ENCODE assay signal across 8 cellular contexts in genomic region chr22:37658133-37659065, GRCh38. TPM values are rescaled to one million over a fixed set of nuclear protein-coding genes. Genes with fewer than 3 reads are reported as not detected.
DNase-seq lines count a peak whose midpoint lies in the region; ATAC-seq and TF ChIP-seq lines count a peak whose summit lies in the region.

A gene with protein sequence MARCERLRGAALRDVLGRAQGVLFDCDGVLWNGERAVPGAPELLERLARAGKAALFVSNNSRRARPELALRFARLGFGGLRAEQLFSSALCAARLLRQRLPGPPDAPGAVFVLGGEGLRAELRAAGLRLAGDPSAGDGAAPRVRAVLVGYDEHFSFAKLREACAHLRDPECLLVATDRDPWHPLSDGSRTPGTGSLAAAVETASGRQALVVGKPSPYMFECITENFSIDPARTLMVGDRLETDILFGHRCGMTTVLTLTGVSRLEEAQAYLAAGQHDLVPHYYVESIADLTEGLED (plus strand): TSS chr22:37658723. CDS start chr22:37658783, 60 bp downstream.

- peak within 1 kb of the TSS; percentile 89 for H3K27ac Mint-ChIP-seq in activated T-helper 2 cell treated with anti-CD3 and anti-CD28 coated beads, Interferon-gamma antibody, Interleukin-2, Interleukin-4, amounts not matched to agents 10 μg/mL and 5 μg/mL and 100 μg/mL, durations not matched to agents 14 hours and 24 hours and 36 hours
- H3K27ac Mint-ChIP-seq in natural killer cell: peak within 1 kb of the TSS; percentile 92 to 95

- peaks cover 22% of the 10 kb centered on the region for H3K36me3 Mint-ChIP-seq in activated T-helper 2 cell treated with anti-CD3 and anti-CD28 coated beads, Interferon-gamma antibody, Interleukin-2, Interleukin-4, amounts not matched to agents 10 μg/mL and 5 μg/mL and 100 μg/mL, durations not matched to agents 14 hours and 24 hours and 36 hours (ENCODE audit: low read depth)
- H3K36me3 Mint-ChIP-seq in natural killer cell: no peaks in the 10 kb centered on the region

- TF ChIP-seq CTCF in RWPE2 (IDR thresholded peaks at IDR 0.05; ENCODE audit: poor library complexity, severe bottlenecking): no peak
- TF ChIP-seq CTCF in natural killer cell (IDR thresholded peaks at IDR 0.05): no peak

- ATAC-seq in RWPE2 (ENCODE audit: low read depth): peak; percentile 97
- peak; percentile 87 to 97 (median 89) for ATAC-seq in natural killer cell

- H3K4me1 Mint-ChIP-seq in activated T-helper 2 cell treated with anti-CD3 and anti-CD28 coated beads, Interferon-gamma antibody, Interleukin-2, Interleukin-4, amounts not matched to agents 10 μg/mL and 5 μg/mL and 100 μg/mL, durations not matched to agents 14 hours and 24 hours and 36 hours (ENCODE audit: low read depth): peaks cover 29% of the 10 kb centered on the region
- H3K4me1 Mint-ChIP-seq in natural killer cell: peaks cover 37 to 47% of the 10 kb centered on the region in 2 donors

- peak within 1 kb of the TSS; percentile 37 for H3K27ac ChIP-seq in RWPE2 (ENCODE audit: poor library complexity, severe bottlenecking)

- H3K27me3 Mint-ChIP-seq in activated T-helper 2 cell treated with anti-CD3 and anti-CD28 coated beads, Interferon-gamma antibody, Interleukin-2, Interleukin-4, amounts not matched to agents 10 μg/mL and 5 μg/mL and 100 μg/mL, durations not matched to agents 14 hours and 24 hours and 36 hours (ENCODE audit: low read depth): no peaks in the 10 kb centered on the region
- no peaks in the 10 kb centered on the region for H3K27me3 Mint-ChIP-seq in natural killer cell (ENCODE audit: low read depth in 2 of 2)

- no peaks in the 10 kb centered on the region for H3K9me3 ChIP-seq in RWPE2 (ENCODE audit: severe bottlenecking)

- DNase-seq in EH (ENCODE audit: low read depth) (peak; percentile 100), H4 (ENCODE audit: low spot score) (peak; percentile 98), LoVo (ENCODE audit: low spot score) (peak; percentile 99), RWPE2 (ENCODE audit: low spot score) (peak; percentile 98), fibroblast of peridontal ligament (ENCODE audit: extremely low read depth) (peak; percentile 100), natural killer cell (peak; percentile 97)
- peak; percentile 98 for DNase-seq in activated T-helper 2 cell treated with anti-CD3 and anti-CD28 coated beads, Interferon-gamma antibody, Interleukin-2, Interleukin-4, amounts not matched to agents 10 μg/mL and 5 μg/mL and 100 μg/mL, durations not matched to agents 14 hours and 24 hours and 36 hours (ENCODE audit: low spot score)
- DNase-seq in stimulated activated naive CD4-positive, alpha-beta T cell treated with Interleukin-2 at 50 U/mL for 16 hours (lab: John Stamatoyannopoulos, UW): peak; percentile 99

- no peaks in the 10 kb centered on the region for H3K9me3 Mint-ChIP-seq in activated T-helper 2 cell treated with anti-CD3 and anti-CD28 coated beads, Interferon-gamma antibody, Interleukin-2, Interleukin-4, amounts not matched to agents 10 μg/mL and 5 μg/mL and 100 μg/mL, durations not matched to agents 14 hours and 24 hours and 36 hours
- H3K9me3 Mint-ChIP-seq in natural killer cell: no peaks in the 10 kb centered on the region

- H3K36me3 ChIP-seq in RWPE2 (ENCODE audit: low read depth): peaks cover 1% of the 10 kb centered on the region

- peak within 1 kb of the TSS; percentile 87 for H3K4me3 Mint-ChIP-seq in activated T-helper 2 cell treated with anti-CD3 and anti-CD28 coated beads, Interferon-gamma antibody, Interleukin-2, Interleukin-4, amounts not matched to agents 10 μg/mL and 5 μg/mL and 100 μg/mL, durations not matched to agents 14 hours and 24 hours and 36 hours (ENCODE audit: low read depth)
- peak within 1 kb of the TSS; percentile 86 for H3K4me3 Mint-ChIP-seq in natural killer cell

- peaks cover 3% of the 10 kb centered on the region for H3K4me1 ChIP-seq in RWPE2 (ENCODE audit: insufficient read depth, poor library complexity, severe bottlenecking)

- H3K27me3 ChIP-seq in RWPE2 (ENCODE audit: insufficient read depth, poor library complexity, severe bottlenecking): no peaks in the 10 kb centered on the region

- intact Hi-C loops in activated T-helper 2 cell treated with anti-CD3 and anti-CD28 coated beads, Interferon-gamma antibody, Interleukin-2, Interleukin-4, amounts not matched to agents 10 μg/mL and 5 μg/mL and 100 μg/mL, durations not matched to agents 14 hours and 24 hours and 36 hours (cut with micrococcal nuclease): loop anchor here (1.0 to 2.0 kb wide), 2 partner anchors 17 to 20 kb away; partner anchors contain the start of genes LGALS1 and SH3BP1
- intact Hi-C loops in natural killer cell (cut with micrococcal nuclease): loop anchor here (1.0 kb wide), 2 partner anchors 19 to 38 kb away; no protein-coding TSS in a partner anchor

- peak within 1 kb of the TSS; percentile 74 for H3K4me3 ChIP-seq in RWPE2 (ENCODE audit: severe bottlenecking)

RNA-seq across cellular contexts. Expression of the gene that starts here (rescaled TPM):
- total RNA-seq in H4 (2014; rRNA removed; shearing (Covaris generic)): 9.0 and 9.3 TPM in 2 replicates
- total RNA-seq in activated T-helper 2 cell treated with anti-CD3 and anti-CD28 coated beads, Interferon-gamma antibody, Interleukin-2, Interleukin-4, amounts not matched to agents 10 μg/mL and 5 μg/mL and 100 μg/mL, durations not matched to agents 14 hours and 24 hours and 36 hours: 40.1 and 41.9 TPM in 2 replicates
- 10 to 100 TPM in 2 of 3 donors, 1 to 10 TPM in 1; 8.3 to 14.2 (median 13.4) TPM for total RNA-seq in natural killer cell

Comparison
In these comparisons a context has a peak if more than half of its experiments do, and no peak if none do; other contexts are left out.
1. Peak in every context shown above with its lines: DNase-seq, ATAC-seq, H3K4me3 ChIP-seq and H3K27ac ChIP-seq.